Comparison of ENCODE assay signal across 15 cellular contexts in genomic region chr2:197952540-197953202, GRCh38.
DNase-seq lines count a peak whose midpoint lies in the region; ATAC-seq and TF ChIP-seq lines count a peak whose summit lies in the region.
"Had no signal": no experiment of that assay in that cellular context is flagged by ENCODE, and none has a peak within 500 bp of the region (broad histone marks: within the 10 kb centered on the region; RNA-seq: fewer than 3 reads in every experiment).

No MANE protein-coding gene starts in this region.

- no peak for TF ChIP-seq EP300 in upper lobe of left lung (IDR thresholded peaks at IDR 0.05)

- H3K4me1 ChIP-seq in upper lobe of left lung, result peaks cover 0 to 9% (median 0%) of the 10 kb centered on the region in 4 donors

- peaks cover 3% of the 10 kb centered on the region for H3K27me3 Mint-ChIP-seq in nephron progenitor cell (ENCODE audit: low read depth, poor library complexity)
- H3K27me3 Mint-ChIP-seq: activated B cell treated with CpG ODN at 0.5 μM for 24 hours; activated naive CD8-positive, alpha-beta T cell had no signal

- peaks cover 5% of the 10 kb centered on the region for H3K4me1 Mint-ChIP-seq in stimulated activated effector memory CD8-positive, alpha-beta T cell treated with anti-CD3 and anti-CD28 coated beads, Interleukin-12 subunit alpha, Interleukin-12 subunit beta, amount 100 ng/mL, for 72 hours
- H3K4me1 Mint-ChIP-seq in nephron progenitor cell, result peaks cover 6% of the 10 kb centered on the region
- H3K4me1 Mint-ChIP-seq: activated B cell treated with CpG ODN at 0.5 μM for 24 hours, neural crest cell had no signal

- no peaks in the 10 kb centered on the region for H3K9me3 ChIP-seq in upper lobe of left lung
- H3K9me3 ChIP-seq: vagina had no signal

- H3K36me3 ChIP-seq in upper lobe of left lung, result no peaks in the 10 kb centered on the region
- H3K36me3 ChIP-seq: vagina had no signal

- H3K9me3 Mint-ChIP-seq in stimulated activated effector memory CD8-positive, alpha-beta T cell treated with anti-CD3 and anti-CD28 coated beads, Interleukin-12 subunit alpha, Interleukin-12 subunit beta, amount 100 ng/mL, for 72 hours, result no peaks in the 10 kb centered on the region
- H3K9me3 Mint-ChIP-seq in nephron progenitor cell, result peaks cover 5% of the 10 kb centered on the region
- H3K9me3 Mint-ChIP-seq: neural crest cell had no signal

- no peak overlapping the region for H3K27ac ChIP-seq in upper lobe of left lung
- H3K27ac ChIP-seq: vagina had no signal

- no peak for TF ChIP-seq POLR2A in upper lobe of left lung (IDR thresholded peaks at IDR 0.05)

- H3K27ac Mint-ChIP-seq in stimulated activated effector memory CD8-positive, alpha-beta T cell treated with anti-CD3 and anti-CD28 coated beads, Interleukin-12 subunit alpha, Interleukin-12 subunit beta, amount 100 ng/mL, for 72 hours, result no peak overlapping the region
- no peak overlapping the region for H3K27ac Mint-ChIP-seq in nephron progenitor cell
- H3K27ac Mint-ChIP-seq: activated B cell treated with CpG ODN at 0.5 μM for 24 hours; activated naive CD8-positive, alpha-beta T cell had no signal

- no peaks in the 10 kb centered on the region for H3K27me3 ChIP-seq in upper lobe of left lung
- H3K27me3 ChIP-seq: vagina had no signal

- WGBS in upper lobe of left lung, 2 donors, result 94 to 95% methylated on average over 5 of the region's 5 CpGs

- DNase-seq in activated T-cell treated with anti-CD3 and anti-CD28 coated beads for 48 hours (ENCODE audit: low read depth), result peak; percentile 5
- no peak for DNase-seq in activated T-cell treated with anti-CD3 and anti-CD28 coated beads, Interleukin-2, amount 50 U/mL, for 1 hour
- DNase-seq in activated T-cell treated with anti-CD3 and anti-CD28 coated beads, Interleukin-2, amount 50 U/mL, for 48 hours, result peak; percentile 33 to 43
- DNase-seq in stimulated activated effector memory CD8-positive, alpha-beta T cell treated with anti-CD3 and anti-CD28 coated beads, Interleukin-12 subunit alpha, Interleukin-12 subunit beta, amount 100 ng/mL, for 72 hours (ENCODE audit: low spot score in 2 of 2), result no peak
- no peak for DNase-seq in upper lobe of left lung
- no peak for DNase-seq in nephron progenitor cell
- DNase-seq in middle frontal gyrus (ENCODE audit: extremely low spot score, low spot score), result no peak
- DNase-seq: activated B cell treated with CpG ODN at 0.5 μM for 24 hours, NCI-H2171, small intestine had no signal

- no peak overlapping the region for H3K4me3 ChIP-seq in upper lobe of left lung
- H3K4me3 ChIP-seq: vagina had no signal

- peak; percentile 75 for ATAC-seq in HG02759 (IDR thresholded peaks at IDR 0.05; ENCODE audit: unreplicated experiment)
- ATAC-seq in stimulated activated effector memory CD8-positive, alpha-beta T cell treated with anti-CD3 and anti-CD28 coated beads, Interleukin-12 subunit alpha, Interleukin-12 subunit beta, amount 100 ng/mL, for 72 hours, result peak; percentile 89
- no peak for ATAC-seq in upper lobe of left lung (ENCODE audit: low FRiP score in 2 of 2)
- ATAC-seq: esophagus mucosa had no signal

- H3K4me3 Mint-ChIP-seq in stimulated activated effector memory CD8-positive, alpha-beta T cell treated with anti-CD3 and anti-CD28 coated beads, Interleukin-12 subunit alpha, Interleukin-12 subunit beta, amount 100 ng/mL, for 72 hours, result no peak overlapping the region
- no peak overlapping the region for H3K4me3 Mint-ChIP-seq in nephron progenitor cell
- H3K4me3 Mint-ChIP-seq: activated B cell treated with CpG ODN at 0.5 μM for 24 hours; activated naive CD8-positive, alpha-beta T cell; neural crest cell had no signal

- no peak for TF ChIP-seq CTCF in upper lobe of left lung (IDR thresholded peaks at IDR 0.05)
- no peak for TF ChIP-seq CTCF in nephron progenitor cell (IDR thresholded peaks at IDR 0.05)

- no peaks in the 10 kb centered on the region for H3K36me3 Mint-ChIP-seq in stimulated activated effector memory CD8-positive, alpha-beta T cell treated with anti-CD3 and anti-CD28 coated beads, Interleukin-12 subunit alpha, Interleukin-12 subunit beta, amount 100 ng/mL, for 72 hours
- no peaks in the 10 kb centered on the region for H3K36me3 Mint-ChIP-seq in nephron progenitor cell (ENCODE audit: low read depth)

Comparison
In these comparisons a context has a peak if more than half of its experiments do, and no peak if none do; other contexts are left out.
1. DNase-seq: peak in activated T-cell treated with anti-CD3 and anti-CD28 coated beads for 48 hours (single experiment) and activated T-cell treated with anti-CD3 and anti-CD28 coated beads, Interleukin-2, amount 50 U/mL, for 48 hours (2 of 2); none in activated T-cell treated with anti-CD3 and anti-CD28 coated beads, Interleukin-2, amount 50 U/mL, for 1 hour (single experiment), stimulated activated effector memory CD8-positive, alpha-beta T cell treated with anti-CD3 and anti-CD28 coated beads, Interleukin-12 subunit alpha, Interleukin-12 subunit beta, amount 100 ng/mL, for 72 hours (0 of 2), upper lobe of left lung (0 of 2), nephron progenitor cell (single experiment) and middle frontal gyrus (single experiment).
2. ATAC-seq: peak in HG02759 (single experiment) and stimulated activated effector memory CD8-positive, alpha-beta T cell treated with anti-CD3 and anti-CD28 coated beads, Interleukin-12 subunit alpha, Interleukin-12 subunit beta, amount 100 ng/mL, for 72 hours (single experiment); none in upper lobe of left lung (0 of 2).